In genomic region chr5:20034717-20035116, GRCh38 we compare ENCODE assay signal across 9 cellular contexts. TPM values are rescaled to one million over a fixed set of nuclear protein-coding genes. Genes with fewer than 3 reads are reported as not detected.
"Had no signal": no experiment of that assay in that cellular context is flagged by ENCODE, and none has a peak within 500 bp of the region (broad histone marks: within the 10 kb centered on the region; RNA-seq: fewer than 3 reads in every experiment).

No MANE protein-coding gene starts in this region.

- ATAC-seq: GM23338, HCT116 had no signal

- H3K4me3 ChIP-seq: GM23248, GM23338, HAP-1 had no signal

- H3K4me2 ChIP-seq: GM23338 had no signal

- H3K4me1 ChIP-seq: HAP-1 had no signal

- H3K9ac ChIP-seq: GM23248 had no signal

- H3K9me3 ChIP-seq: HAP-1 had no signal

- H3K36me3 ChIP-seq: HAP-1 had no signal

- DNase-seq: GM23248, GOT3, H7, H9, HCEC 1CT, HFFc6 had no signal

- H3K27ac ChIP-seq: GM23248 had no signal

- H2AFZ ChIP-seq: GM23248, GM23338 had no signal

RNA-seq across cellular contexts. Expression of gene CDH18, which starts 46.7 kb away (rescaled TPM):
- total RNA-seq: H9 had no signal
